1 cellular context compared by ENCODE assay signal in genomic region chr20:40134176-40134575, GRCh38.
TF ChIP-seq lines count a peak whose summit lies in the region.

No MANE protein-coding gene starts in this region.

TF ChIP-seq in SK-N-SH treated with all-trans-retinoic acid at 6 μM for 48 hours, 23 proteins besides CTCF, POLR2A, EP300 and RAD21 (continued from another document):
- TF ChIP-seq CSRNP3 (CRISPR knock-in tag; IDR thresholded peaks at IDR 0.05) (no peak), ZNF565 (CRISPR knock-in tag; conservative IDR thresholded peaks at IDR 0.05; ENCODE audit: low read depth) (no peak), ESRRG (CRISPR knock-in tag; IDR thresholded peaks at IDR 0.05) (no peak)
